Comparison of ENCODE assay signal across 23 cellular contexts in the genomic region with DNA sequence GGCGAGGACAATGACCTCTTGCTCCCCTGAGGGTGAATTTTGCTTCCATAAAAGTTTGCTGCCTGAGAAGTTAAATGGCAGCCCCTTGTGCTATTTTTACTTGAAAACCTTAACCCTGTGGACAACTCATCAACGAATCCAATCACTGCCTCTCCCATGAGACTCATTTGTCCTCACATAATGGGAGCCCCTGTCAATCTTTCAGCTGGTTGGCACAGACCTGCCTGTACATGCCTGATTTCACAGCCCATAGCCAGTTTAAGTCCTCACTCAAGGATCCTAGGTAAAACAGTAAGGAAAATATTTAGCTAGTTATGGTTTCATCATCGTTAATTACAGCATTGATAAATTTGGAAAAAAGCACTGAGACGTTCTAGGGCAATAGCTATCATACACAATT.
DNase-seq lines count a peak whose midpoint lies in the region; ATAC-seq and TF ChIP-seq lines count a peak whose summit lies in the region.
"Had no signal": no experiment of that assay in that cellular context is flagged by ENCODE, and none has a peak within 500 bp of the region (broad histone marks: within the 10 kb centered on the region; RNA-seq: fewer than 3 reads in every experiment).

No MANE protein-coding gene starts in this region.

- CTCF ChIA-PET in A673 (lab: Charles Lee) = no interaction called here
- CTCF ChIA-PET in HEK293T (lab: Yijun Ruan, JAX) = no interaction called here
- CTCF ChIA-PET in RWPE1 (lab: Yijun Ruan, JAX) = interaction anchor here (0.9 kb wide), 1 partner anchor 16 kb away, joined by 4 read pairs; no protein-coding TSS in a partner anchor

- no peaks in the 10 kb centered on the region for H3K9me3 ChIP-seq in A673 (ENCODE audit: low read depth, low read length, poor library complexity, severe bottlenecking)
- H3K9me3 ChIP-seq: Caco-2, sigmoid colon, thoracic aorta had no signal

- no peak for TF ChIP-seq CTCF in A673 (conservative IDR thresholded peaks at IDR 0.05; ENCODE audit: low read depth, low read length)
- TF ChIP-seq CTCF in RWPE1 (conservative IDR thresholded peaks at IDR 0.05; ENCODE audit: low read depth) = no peak

- no peaks in the 10 kb centered on the region for H3K27me3 ChIP-seq in A673 (replicated peaks; ENCODE audit: insufficient read depth, low read depth, low read length, poor library complexity)
- H3K27me3 ChIP-seq: sigmoid colon had no signal

- no peaks in the 10 kb centered on the region for H3K36me3 ChIP-seq in A673 (ENCODE audit: insufficient read depth, low read length, poor library complexity, severe bottlenecking)
- H3K36me3 ChIP-seq: sigmoid colon, thoracic aorta, WERI-Rb-1 had no signal

- H3K27ac ChIP-seq in A673 (ENCODE audit: low read depth, low read length, poor library complexity, severe bottlenecking) = no peak overlapping the region
- no peak overlapping the region for H3K27ac ChIP-seq in RWPE1
- H3K27ac ChIP-seq: sigmoid colon, thoracic aorta, WERI-Rb-1 had no signal

- no peak for ATAC-seq in GM18502 (IDR thresholded peaks at IDR 0.05; ENCODE audit: poor library complexity, unreplicated experiment)
- ATAC-seq: activated CD8-positive, alpha-beta memory T cell treated with anti-CD3 and anti-CD28 coated beads, Interleukin-2, amount 10 ng/mL, durations not matched to agents 7 days and 5 days; PC-3; stimulated activated naive CD8-positive, alpha-beta T cell treated with anti-CD3 and anti-CD28 coated beads, Interleukin-15, Interleukin-2, amounts not matched to agents 100 U/mL and 50 U/mL, for 24 hours had no signal

- H3K4me3 ChIP-seq in A673 (ENCODE audit: low read depth, low read length, poor library complexity, severe bottlenecking) = no peak overlapping the region
- H3K4me3 ChIP-seq: lung, sigmoid colon, thoracic aorta had no signal

- DNase-seq in A673 (ENCODE audit: low spot score) (peak; percentile 44), HEK293T (ENCODE audit: extremely low spot score) (no peak), NCI-H1930 (lab: John Stamatoyannopoulos, UW) (peak; percentile 32 to 84), RWPE1 (ENCODE audit: low spot score) (peak; percentile 29), DMS114 treated with DMSO at 0.1 percent for 48 hours (lab: John Stamatoyannopoulos, UW; ENCODE audit: unreplicated experiment) (no peak)
- DNase-seq in stimulated activated naive CD4-positive, alpha-beta T cell (lab: John Stamatoyannopoulos, UW) = no peak
- DNase-seq in activated naive CD4-positive, alpha-beta T cell treated with anti-CD3 and anti-CD28 coated beads, Interleukin-2, amount 50 U/mL, for 16 hours = no peak
- DNase-seq: ACHN; activated CD4-positive, alpha-beta T cell treated with anti-CD3 and anti-CD28 coated beads, Interleukin-2, amount 10 ng/mL, durations not matched to agents 7 days and 5 days; activated CD8-positive, alpha-beta memory T cell treated with anti-CD3 and anti-CD28 coated beads, Interleukin-2, amount 10 ng/mL, durations not matched to agents 7 days and 5 days; Caco-2; head of caudate nucleus; KBM-7; NCI-H2227 treated with DMSO at 0.1 percent for 48 hours; PC-3; SHP77 treated with DMSO at 0.1 percent for 48 hours; sigmoid colon; stimulated activated naive CD8-positive, alpha-beta T cell treated with anti-CD3 and anti-CD28 coated beads, Interleukin-15, Interleukin-2, amounts not matched to agents 100 U/mL and 50 U/mL, for 24 hours; T-helper 9 cell; WERI-Rb-1 had no signal

- peaks cover 9% of the 10 kb centered on the region for H3K4me1 ChIP-seq in A673 (ENCODE audit: insufficient read depth, low read length, poor library complexity, severe bottlenecking)
- H3K4me1 ChIP-seq: Caco-2, sigmoid colon had no signal

- POLR2A ChIA-PET in A673 (lab: Charles Lee; ENCODE audit: low non-redundant PET) = interaction anchor here (0.6 kb wide), 2 partner anchors 39 to 370 kb away, joined by 3 to 4 read pairs; no protein-coding TSS in a partner anchor
- POLR2A ChIA-PET in HEK293T (lab: Yijun Ruan, JAX) = no interaction called here
- POLR2A ChIA-PET in RWPE1 (lab: Yijun Ruan, JAX; ENCODE audit: low non-redundant PET) = interaction anchor here (0.5 kb wide), 1 partner anchor 85 kb away, joined by 10 read pairs; no protein-coding TSS in a partner anchor

- no TSS peak for BruUV-seq in A673 (replicated peaks; lab: Mats Ljungman, UMichigan)

- intact Hi-C loops in A673 (cut with micrococcal nuclease; ENCODE audit: unreplicated experiment) = no loop called here

TF ChIP-seq in HEK293T, 16 proteins besides CTCF, POLR2A, EP300 and RAD21:
- TF ChIP-seq CTBP1 (IDR thresholded peaks at IDR 0.05; ENCODE audit: borderline replicate concordance) = no peak
- no peak for TF ChIP-seq SUZ12 (IDR thresholded peaks at IDR 0.05)
- no peak for TF ChIP-seq L3MBTL2 (conservative IDR thresholded peaks at IDR 0.05)
- TF ChIP-seq, protein P1, sequence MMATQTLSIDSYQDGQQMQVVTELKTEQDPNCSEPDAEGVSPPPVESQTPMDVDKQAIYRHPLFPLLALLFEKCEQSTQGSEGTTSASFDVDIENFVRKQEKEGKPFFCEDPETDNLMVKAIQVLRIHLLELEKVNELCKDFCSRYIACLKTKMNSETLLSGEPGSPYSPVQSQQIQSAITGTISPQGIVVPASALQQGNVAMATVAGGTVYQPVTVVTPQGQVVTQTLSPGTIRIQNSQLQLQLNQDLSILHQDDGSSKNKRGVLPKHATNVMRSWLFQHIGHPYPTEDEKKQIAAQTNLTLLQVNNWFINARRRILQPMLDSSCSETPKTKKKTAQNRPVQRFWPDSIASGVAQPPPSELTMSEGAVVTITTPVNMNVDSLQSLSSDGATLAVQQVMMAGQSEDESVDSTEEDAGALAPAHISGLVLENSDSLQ (IDR thresholded peaks at IDR 0.05) = peak; percentile 77

Comparison
In these comparisons a context has a peak if more than half of its experiments do, and no peak if none do; other contexts are left out.
1. DNase-seq: peak in A673 (single experiment), NCI-H1930 (2 of 2) and RWPE1 (single experiment); none in HEK293T (single experiment), DMS114 treated with DMSO at 0.1 percent for 48 hours (single experiment), stimulated activated naive CD4-positive, alpha-beta T cell (0 of 6) and activated naive CD4-positive, alpha-beta T cell treated with anti-CD3 and anti-CD28 coated beads, Interleukin-2, amount 50 U/mL, for 16 hours (single experiment).